9 cellular contexts compared by ENCODE assay signal in genomic region chr3:161851941-161852566, GRCh38.
DNase-seq lines count a peak whose midpoint lies in the region; ATAC-seq, FAIRE-seq and TF ChIP-seq lines count a peak whose summit lies in the region.
"Had no signal": no experiment of that assay in that cellular context is flagged by ENCODE, and none has a peak within 500 bp of the region (broad histone marks: within the 10 kb centered on the region; RNA-seq: fewer than 3 reads in every experiment).

No MANE protein-coding gene starts in this region.

- H3K27me3 Mint-ChIP-seq in activated CD8-positive, alpha-beta T cell treated with anti-CD3 and anti-CD28 coated beads, Interleukin-2, amount 10 ng/mL, durations not matched to agents 7 days and 5 days (ENCODE audit: low read depth): no peaks in the 10 kb centered on the region
- H3K27me3 Mint-ChIP-seq: activated B cell treated with CpG ODN at 0.5 μM for 24 hours had no signal

- no peaks in the 10 kb centered on the region for H3K27me3 ChIP-seq in heart left ventricle
- H3K27me3 ChIP-seq in small intestine (ENCODE audit: control insufficient read depth in 2 of 2, insufficient read depth in 2 of 2, low read length in 2 of 2): no peaks in the 10 kb centered on the region

- no peak overlapping the region for H3K27ac Mint-ChIP-seq in activated CD8-positive, alpha-beta T cell treated with anti-CD3 and anti-CD28 coated beads, Interleukin-2, amount 10 ng/mL, durations not matched to agents 7 days and 5 days
- H3K27ac Mint-ChIP-seq: activated B cell treated with CpG ODN at 0.5 μM for 24 hours had no signal

- POLR2A ChIA-PET in activated CD8-positive, alpha-beta T cell treated with anti-CD3 and anti-CD28 coated beads, Interleukin-2, amount 10 ng/mL, durations not matched to agents 7 days and 5 days (lab: Charles Lee): no interaction called here

- in situ Hi-C loops in G401 (cut with HindIII; ENCODE audit: low sequenced_read_pairs): no loop called here

- TF ChIP-seq CTCF in heart left ventricle (IDR thresholded peaks at IDR 0.05): peak; percentile 45 to 73 (median 58)

- no peak for FAIRE-seq in small intestine (lab: Jason Lieb, UNC)

- WGBS in heart left ventricle, 4 donors: 48 to 56% (median 52%) methylated on average over 8 of the region's 8 CpGs
- WGBS in small intestine, 3 donors: 36 to 51% (median 37%) methylated on average over 8 of the region's 8 CpGs

- H3K4me1 ChIP-seq in heart left ventricle (no peaks in the 10 kb centered on the region), small intestine (ENCODE audit: control insufficient read depth in 2 of 2, insufficient read depth in 1 of 2, low read depth in 1 of 2, low read length in 1 of 2) (no peaks in the 10 kb centered on the region)

- no peak overlapping the region for H3K4me3 ChIP-seq in heart left ventricle
- H3K4me3 ChIP-seq in small intestine (ENCODE audit: low read depth in 1 of 2, low read length in 2 of 2): no peak overlapping the region

- intact Hi-C loops in heart left ventricle (cut with DNase I): no loop called here

- H3K27ac ChIP-seq in heart left ventricle: no peak overlapping the region
- no peak overlapping the region for H3K27ac ChIP-seq in small intestine (ENCODE audit: low read depth in 1 of 2, low read length in 1 of 2)

- TF ChIP-seq POLR2A in GM18505 (IDR thresholded peaks at IDR 0.05; ENCODE audit: borderline replicate concordance, extremely low read depth, insufficient read depth, insufficient read length) (no peak), heart left ventricle (IDR thresholded peaks at IDR 0.05) (no peak)

- no peaks in the 10 kb centered on the region for H3K4me1 Mint-ChIP-seq in activated CD8-positive, alpha-beta T cell treated with anti-CD3 and anti-CD28 coated beads, Interleukin-2, amount 10 ng/mL, durations not matched to agents 7 days and 5 days (ENCODE audit: low read depth)
- H3K4me1 Mint-ChIP-seq: activated B cell treated with CpG ODN at 0.5 μM for 24 hours had no signal

- H3K36me3 ChIP-seq in heart left ventricle (no peaks in the 10 kb centered on the region), small intestine (ENCODE audit: control insufficient read depth in 2 of 2, insufficient read depth in 2 of 2, low read length in 2 of 2) (no peaks in the 10 kb centered on the region)

- no peak overlapping the region for H3K4me3 Mint-ChIP-seq in activated CD8-positive, alpha-beta T cell treated with anti-CD3 and anti-CD28 coated beads, Interleukin-2, amount 10 ng/mL, durations not matched to agents 7 days and 5 days
- H3K4me3 Mint-ChIP-seq: activated B cell treated with CpG ODN at 0.5 μM for 24 hours had no signal

- CTCF ChIA-PET in activated CD8-positive, alpha-beta T cell treated with anti-CD3 and anti-CD28 coated beads, Interleukin-2, amount 10 ng/mL, durations not matched to agents 7 days and 5 days (lab: Charles Lee): interaction anchor here (0.8 kb wide), 1 partner anchor 13 kb away, joined by 3 read pairs; no protein-coding TSS in a partner anchor

- DNase-seq in CD1c-positive myeloid dendritic cell (ENCODE audit: extremely low spot score): peak; percentile 49
- peak; percentile 73 for DNase-seq in NAMALWA (ENCODE audit: low spot score)
- peak; percentile 40 for DNase-seq in activated CD8-positive, alpha-beta T cell treated with anti-CD3 and anti-CD28 coated beads, Interleukin-2, amount 10 ng/mL, durations not matched to agents 7 days and 5 days
- peak in 1 of 5 donors; percentile 29 for DNase-seq in heart left ventricle
- peak; percentile 29 for DNase-seq in small intestine
- no peak for DNase-seq in G401 (ENCODE audit: low spot score)
- DNase-seq: activated B cell treated with CpG ODN at 0.5 μM for 24 hours had no signal

- ATAC-seq in GM18505 (IDR thresholded peaks at IDR 0.05; ENCODE audit: unreplicated experiment) (peak; percentile 84), HG02763 (IDR thresholded peaks at IDR 0.05; ENCODE audit: unreplicated experiment) (peak; percentile 82), heart left ventricle (no peak)
- ATAC-seq in activated CD8-positive, alpha-beta T cell treated with anti-CD3 and anti-CD28 coated beads, Interleukin-2, amount 10 ng/mL, durations not matched to agents 7 days and 5 days: no peak

- H3K36me3 Mint-ChIP-seq in activated CD8-positive, alpha-beta T cell treated with anti-CD3 and anti-CD28 coated beads, Interleukin-2, amount 10 ng/mL, durations not matched to agents 7 days and 5 days (ENCODE audit: low read depth): no peaks in the 10 kb centered on the region

- no peaks in the 10 kb centered on the region for H3K9me3 Mint-ChIP-seq in activated CD8-positive, alpha-beta T cell treated with anti-CD3 and anti-CD28 coated beads, Interleukin-2, amount 10 ng/mL, durations not matched to agents 7 days and 5 days (ENCODE audit: insufficient read depth)
- H3K9me3 Mint-ChIP-seq: activated B cell treated with CpG ODN at 0.5 μM for 24 hours had no signal

- H3K9me3 ChIP-seq in heart left ventricle: no peaks in the 10 kb centered on the region
- no peaks in the 10 kb centered on the region for H3K9me3 ChIP-seq in small intestine (ENCODE audit: control insufficient read depth, low read depth)

Comparison
In these comparisons a context has a peak if more than half of its experiments do, and no peak if none do; other contexts are left out.
1. ATAC-seq: peak in GM18505 (single experiment) and HG02763 (single experiment); none in activated CD8-positive, alpha-beta T cell treated with anti-CD3 and anti-CD28 coated beads, Interleukin-2, amount 10 ng/mL, durations not matched to agents 7 days and 5 days (single experiment) and heart left ventricle (0 of 4).